ENCODE assay signal across 8 cellular contexts in genomic region chr10:110871236-110872084, GRCh38. TPM values are rescaled to one million over a fixed set of nuclear protein-coding genes. Genes with fewer than 3 reads are reported as not detected.
A peak's percentile ranks its signal among the peaks of the same experiment; 100 is the strongest.
DNase-seq lines count a peak whose midpoint lies in the region; ATAC-seq and TF ChIP-seq lines count a peak whose summit lies in the region.

Gene PDCD4 (plus strand): TSS chr10:110871928. CDS start chr10:110876028, 4,100 bp downstream.

- in situ Hi-C loops in GM23248 (cut with MboI), result no loop called here

- POLR2A ChIA-PET in naive thymus-derived CD4-positive, alpha-beta T cell (lab: Charles Lee), result interaction anchor here (0.6 to 3.6 kb wide), 15 partner anchors 8 to 686 kb away, joined by 3 to 76 read pairs (median 4); no protein-coding TSS in a partner anchor

- H4K20me1 ChIP-seq in DND-41 (ENCODE audit: insufficient read depth, low read length) (no peaks in the 10 kb centered on the region), GM23248 (ENCODE audit: insufficient read depth) (no peaks in the 10 kb centered on the region)

- H3K4me3 ChIP-seq in DND-41 (ENCODE audit: low read depth in 1 of 2, low read length in 2 of 2) (peak within 1 kb of the TSS; percentile 79 to 81), GM23248 (peak within 1 kb of the TSS; percentile 95)
- peak within 1 kb of the TSS; percentile 78 for H3K4me3 ChIP-seq in naive thymus-derived CD4-positive, alpha-beta T cell (ENCODE audit: low read length)

- peaks cover 30% of the 10 kb centered on the region for H3K4me1 Mint-ChIP-seq in activated T-helper 17 cell treated with anti-CD3 and anti-CD28 coated beads, Interleukin-2, amount 50 U/mL, for 72 hours
- peaks cover 43 to 77% (median 68%) of the 10 kb centered on the region in 7 donors for H3K4me1 Mint-ChIP-seq in naive thymus-derived CD4-positive, alpha-beta T cell
- H3K4me1 Mint-ChIP-seq in stimulated activated naive B cell treated with anti-CD40 and anti-IgM and Interleukin-4, amounts not matched to agents 10 μg/mL and 1 μg/mL and 100 μg/mL, for 72 hours, result peaks cover 33 to 49% of the 10 kb centered on the region in 2 donors

- peaks cover 33% of the 10 kb centered on the region for H3K4me1 ChIP-seq in DND-41 (ENCODE audit: insufficient read depth, low read length)
- H3K4me1 ChIP-seq in GM23248 (ENCODE audit: insufficient read depth), result peaks cover 30% of the 10 kb centered on the region
- H3K4me1 ChIP-seq in naive thymus-derived CD4-positive, alpha-beta T cell (ENCODE audit: control insufficient read depth in 2 of 2, insufficient read depth in 2 of 2, low read length in 2 of 2), result peaks cover 54 to 71% of the 10 kb centered on the region in 2 donors

- peaks cover 14% of the 10 kb centered on the region for H3F3A ChIP-seq in GM23248 (ENCODE audit: insufficient read depth)

- intact Hi-C loops in naive thymus-derived CD4-positive, alpha-beta T cell (cut with micrococcal nuclease), result loop anchor here (1.0 to 5.0 kb wide), 18 partner anchors 7 to 663 kb away; partner anchors contain the start of genes BBIP1 (in 2 of the 2), SHOC2 (in 2 of the 2), DUSP5 (in 1 of the 2) and SMC3 (in 1 of the 2)

- H3K27me3 ChIP-seq in DND-41 (ENCODE audit: insufficient read depth, low read length, poor library complexity) (no peaks in the 10 kb centered on the region), GM23248 (replicated peaks; ENCODE audit: insufficient read depth) (no peaks in the 10 kb centered on the region)
- H3K27me3 ChIP-seq in naive thymus-derived CD4-positive, alpha-beta T cell (ENCODE audit: control insufficient read depth in 2 of 2, insufficient read depth in 2 of 2, low read length in 2 of 2), result no peaks in the 10 kb centered on the region

- H3K9ac ChIP-seq in DND-41 (ENCODE audit: low read depth, low read length) (peak within 1 kb of the TSS; percentile 86), GM23248 (peak within 1 kb of the TSS; percentile 88)

- H3K36me3 Mint-ChIP-seq in activated T-helper 17 cell treated with anti-CD3 and anti-CD28 coated beads, Interleukin-2, amount 50 U/mL, for 72 hours (ENCODE audit: low read depth), result peaks cover 35% of the 10 kb centered on the region
- H3K36me3 Mint-ChIP-seq in naive thymus-derived CD4-positive, alpha-beta T cell, result peaks cover 4 to 21% (median 6%) of the 10 kb centered on the region in 5 donors
- peaks cover 0 to 1% of the 10 kb centered on the region in 2 donors for H3K36me3 Mint-ChIP-seq in stimulated activated naive B cell treated with anti-CD40 and anti-IgM and Interleukin-4, amounts not matched to agents 10 μg/mL and 1 μg/mL and 100 μg/mL, for 72 hours

- H3K4me2 ChIP-seq in DND-41 (ENCODE audit: insufficient read depth, low read length), result peak within 1 kb of the TSS; percentile 88
- H3K4me2 ChIP-seq in GM23248 (ENCODE audit: unreplicated experiment), result peak within 1 kb of the TSS; percentile 90

- no peaks in the 10 kb centered on the region for H3K27me3 Mint-ChIP-seq in activated T-helper 17 cell treated with anti-CD3 and anti-CD28 coated beads, Interleukin-2, amount 50 U/mL, for 72 hours
- H3K27me3 Mint-ChIP-seq in naive thymus-derived CD4-positive, alpha-beta T cell, result peaks cover 0 to 2% (median 0%) of the 10 kb centered on the region in 5 donors
- no peaks in the 10 kb centered on the region for H3K27me3 Mint-ChIP-seq in stimulated activated naive B cell treated with anti-CD40 and anti-IgM and Interleukin-4, amounts not matched to agents 10 μg/mL and 1 μg/mL and 100 μg/mL, for 72 hours

- no peaks in the 10 kb centered on the region for H3K9me2 ChIP-seq in GM23248 (ENCODE audit: insufficient read depth)

- CTCF ChIA-PET in naive thymus-derived CD4-positive, alpha-beta T cell (lab: Charles Lee), result interaction anchor here (0.7 to 2.1 kb wide), 4 partner anchors 10 to 69 kb away, joined by 3 to 7 read pairs (median 4); no protein-coding TSS in a partner anchor

- H2AFZ ChIP-seq in DND-41 (ENCODE audit: low read depth, low read length) (peak within 1 kb of the TSS; percentile 97), GM23248 (peak within 1 kb of the TSS; percentile 84)

- H3K9me3 ChIP-seq in DND-41 (ENCODE audit: insufficient read depth, low read length, severe bottlenecking) (no peaks in the 10 kb centered on the region), GM23248 (ENCODE audit: low read depth) (no peaks in the 10 kb centered on the region)
- no peaks in the 10 kb centered on the region for H3K9me3 ChIP-seq in naive thymus-derived CD4-positive, alpha-beta T cell (ENCODE audit: control insufficient read depth in 2 of 3, low read length in 3 of 3)

- H3K36me3 ChIP-seq in DND-41 (ENCODE audit: insufficient read depth, low read length) (peaks cover 4% of the 10 kb centered on the region; the same call in 1 of the 2 replicates), GM23248 (ENCODE audit: low read depth) (no peaks in the 10 kb centered on the region)
- H3K36me3 ChIP-seq in naive thymus-derived CD4-positive, alpha-beta T cell (ENCODE audit: control insufficient read depth in 2 of 3, insufficient read depth in 3 of 3, low read length in 3 of 3), result peaks cover 0 to 8% (median 0%) of the 10 kb centered on the region in 3 experiments

- WGBS in GM23248 (ENCODE audit: low coverage in 1 of 2, low lambda C conversion rate in 2 of 2, missing lambda C conversion rate in 2 of 2), 2 experiments, result 1 to 5% methylated on average over 35 to 50 of the region's 50 CpGs

- ATAC-seq in DND-41 (ENCODE audit: insufficient read depth, low read depth), result peak; percentile 80
- ATAC-seq in activated T-helper 17 cell treated with anti-CD3 and anti-CD28 coated beads, Interleukin-2, amount 50 U/mL, for 72 hours (replicated peaks), result peak; percentile 89
- peak; percentile 78 for ATAC-seq in naive thymus-derived CD4-positive, alpha-beta T cell
- ATAC-seq in stimulated activated naive B cell treated with anti-CD40 and anti-IgM and Interleukin-4, amounts not matched to agents 10 μg/mL and 1 μg/mL and 100 μg/mL, for 72 hours (replicated peaks), result peak; percentile 80 to 82

- H3K79me2 ChIP-seq in DND-41 (ENCODE audit: insufficient read depth, low read length), result peaks cover 36% of the 10 kb centered on the region
- H3K79me2 ChIP-seq in GM23248 (ENCODE audit: insufficient read depth), result peaks cover 45% of the 10 kb centered on the region

- H3K27ac Mint-ChIP-seq in activated T-helper 17 cell treated with anti-CD3 and anti-CD28 coated beads, Interleukin-2, amount 50 U/mL, for 72 hours, result peak within 1 kb of the TSS; percentile 91
- peak within 1 kb of the TSS; percentile 95 to 100 (median 99) for H3K27ac Mint-ChIP-seq in naive thymus-derived CD4-positive, alpha-beta T cell
- H3K27ac Mint-ChIP-seq in stimulated activated naive B cell treated with anti-CD40 and anti-IgM and Interleukin-4, amounts not matched to agents 10 μg/mL and 1 μg/mL and 100 μg/mL, for 72 hours, result peak within 1 kb of the TSS; percentile 97

- peak within 1 kb of the TSS; percentile 99 for H3K27ac ChIP-seq in DND-41 (ENCODE audit: low read length)
- H3K27ac ChIP-seq in GM23248, result peak within 1 kb of the TSS; percentile 77
- peak within 1 kb of the TSS; percentile 100 for H3K27ac ChIP-seq in naive thymus-derived CD4-positive, alpha-beta T cell (ENCODE audit: low read depth, low read length)

- TF ChIP-seq CTCF in DND-41 (IDR thresholded peaks at IDR 0.05; ENCODE audit: borderline replicate concordance, extremely low read depth, low read length, poor library complexity, severe bottlenecking), result no peak

- H3K4me3 Mint-ChIP-seq in activated T-helper 17 cell treated with anti-CD3 and anti-CD28 coated beads, Interleukin-2, amount 50 U/mL, for 72 hours, result peak within 1 kb of the TSS; percentile 85
- H3K4me3 Mint-ChIP-seq in naive thymus-derived CD4-positive, alpha-beta T cell, result peak within 1 kb of the TSS; percentile 79 to 99 (median 96)
- H3K4me3 Mint-ChIP-seq in stimulated activated naive B cell treated with anti-CD40 and anti-IgM and Interleukin-4, amounts not matched to agents 10 μg/mL and 1 μg/mL and 100 μg/mL, for 72 hours, result peak within 1 kb of the TSS; percentile 86 to 87

- DNase-seq in DND-41, result peak; percentile 98
- DNase-seq in GM23248, result peak; percentile 98
- peak; percentile 99 for DNase-seq in Kasumi-1 (lab: John Stamatoyannopoulos, UW)
- peak; percentile 94 for DNase-seq in RPMI7951 (ENCODE audit: low read depth)
- peak; percentile 97 for DNase-seq in fibroblast of gingiva (ENCODE audit: low read depth)
- DNase-seq in naive thymus-derived CD4-positive, alpha-beta T cell, result peak; percentile 83 to 98 (median 90)
- peak; percentile 94 for DNase-seq in stimulated activated naive B cell treated with anti-CD40 and anti-IgM and Interleukin-4, amounts not matched to agents 10 μg/mL and 1 μg/mL and 100 μg/mL, for 72 hours

- H3K9me3 Mint-ChIP-seq in activated T-helper 17 cell treated with anti-CD3 and anti-CD28 coated beads, Interleukin-2, amount 50 U/mL, for 72 hours, result no peaks in the 10 kb centered on the region
- H3K9me3 Mint-ChIP-seq in naive thymus-derived CD4-positive, alpha-beta T cell, result peaks cover 0 to 7% (median 0%) of the 10 kb centered on the region in 11 donors
- no peaks in the 10 kb centered on the region for H3K9me3 Mint-ChIP-seq in stimulated activated naive B cell treated with anti-CD40 and anti-IgM and Interleukin-4, amounts not matched to agents 10 μg/mL and 1 μg/mL and 100 μg/mL, for 72 hours

RNA-seq across cellular contexts. Expression of gene PDCD4, which starts in this region (rescaled TPM):
- total RNA-seq in GM23248 (2014; rRNA removed; shearing (Covaris generic)), result 49.9 and 52.7 TPM in 2 replicates
- polyA plus RNA-seq in GM23248 (2016; fragmentation: Nextera tagmentation; extraction: Ambion mirVana), result 166 and 175 TPM in 2 replicates
- 15.5 and 16.3 TPM in 2 replicates for total RNA-seq in RPMI7951 (2014; rRNA removed; shearing (Covaris generic))
- 100 to 1,000 TPM in 1 of 2 donors, 10 to 100 TPM in 1; 59.0 to 140 TPM for total RNA-seq in activated T-helper 17 cell treated with anti-CD3 and anti-CD28 coated beads, Interleukin-2, amount 50 U/mL, for 72 hours
- 100 to 1,000 TPM in 4 of 5 experiments, 10 to 100 TPM in 1; 93.7 to 283 (median 223) TPM for total RNA-seq in naive thymus-derived CD4-positive, alpha-beta T cell
- 100 to 1,000 TPM; 253 to 295 TPM for polyA plus RNA-seq in naive thymus-derived CD4-positive, alpha-beta T cell

Comparison
In these comparisons a context has a peak if more than half of its experiments do, and no peak if none do; other contexts are left out.
1. Peak in every context shown above with its lines: DNase-seq, ATAC-seq, H3K4me3 ChIP-seq and H3K27ac ChIP-seq.